8 cellular contexts compared by ENCODE assay signal in the genomic region with DNA sequence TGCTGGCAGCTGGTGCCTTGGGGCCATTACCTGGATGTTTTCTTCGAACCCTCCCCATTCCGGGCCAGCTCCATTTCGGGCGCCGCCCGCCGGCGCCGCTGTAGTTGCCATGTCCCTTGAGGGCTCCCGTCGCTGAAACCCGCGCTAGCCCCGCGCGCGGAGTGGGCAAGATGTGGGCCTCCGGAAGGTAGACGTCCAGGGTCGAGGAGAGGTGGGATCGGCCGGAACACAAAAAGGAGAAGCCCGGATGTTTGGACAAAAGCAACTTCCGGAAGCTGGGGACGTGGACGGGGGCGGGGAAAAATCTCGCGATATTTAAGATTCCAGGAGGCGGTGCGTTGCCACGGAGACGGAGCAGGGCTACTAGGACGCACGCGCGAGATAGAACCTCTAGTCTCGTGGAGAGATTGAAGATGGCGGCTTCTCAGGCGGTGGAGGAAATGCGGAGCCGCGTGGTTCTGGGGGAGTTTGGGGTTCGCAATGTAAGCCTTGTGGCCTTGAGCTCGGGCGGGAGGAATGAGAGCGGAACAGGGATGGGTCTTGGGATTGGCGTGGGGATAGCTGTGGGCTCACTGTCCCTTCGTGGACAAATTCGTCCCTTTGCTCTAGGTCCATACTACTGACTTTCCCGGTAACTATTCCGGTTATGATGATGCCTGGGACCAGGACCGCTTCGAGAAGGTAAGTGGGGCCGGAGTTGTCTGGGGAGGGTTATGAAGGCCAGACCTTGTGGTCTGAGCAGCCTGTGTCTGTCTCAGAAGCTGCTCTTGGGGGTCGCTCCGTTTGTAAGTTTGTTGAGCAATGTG. TPM values are rescaled to one million over a fixed set of nuclear protein-coding genes. Genes with fewer than 3 reads are reported as not detected.
DNase-seq lines count a peak whose midpoint lies in the region; ATAC-seq, FAIRE-seq and TF ChIP-seq lines count a peak whose summit lies in the region.

Gene POLR1C (plus strand): TSS at position 393 of the 806 bp plus-strand sequence. CDS start 21 bp downstream, at position 414.
Gene YIPF3 (minus strand): TSS at position 230 of the 806 bp plus-strand sequence. CDS start 119 bp downstream, at position 111.

- peak within 1 kb of the TSS; percentile 82 for H2AFZ ChIP-seq in keratinocyte (ENCODE audit: control insufficient read depth, low read length)

- H3K9me1 ChIP-seq in keratinocyte (ENCODE audit: control insufficient read depth, extremely low read depth, insufficient read depth, low read length): peaks cover 8% of the 10 kb centered on the region

- peak within 1 kb of the TSS; percentile 92 for H3K27ac ChIP-seq in keratinocyte (ENCODE audit: control insufficient read depth, insufficient read depth, low read length)

- peaks cover 37 to 58% of the 10 kb centered on the region in 2 experiments for H3K36me3 ChIP-seq in keratinocyte (ENCODE audit: control insufficient read depth in 2 of 2, extremely low read depth in 1 of 2, insufficient read depth in 2 of 2, low read length in 2 of 2)

- dilution Hi-C loops in keratinocyte (cut with MboI; ENCODE audit: extremely low pct_ligation_motif_present, low sequenced_read_pairs): no loop called here

- H3K4me3 ChIP-seq in AG10803 (ENCODE audit: low read length): peak within 1 kb of the TSS; percentile 99
- H3K4me3 ChIP-seq in keratinocyte (ENCODE audit: control insufficient read depth in 2 of 3, extremely low read depth in 1 of 3, insufficient read depth in 2 of 3, low read depth in 1 of 3, low read length in 3 of 3): peak within 1 kb of the TSS; percentile 75 to 89 (median 86)

- H3K79me2 ChIP-seq in keratinocyte (ENCODE audit: control insufficient read depth, insufficient read depth, low read length): peaks cover 60% of the 10 kb centered on the region

- peak within 1 kb of the TSS; percentile 98 for H3K4me2 ChIP-seq in keratinocyte (ENCODE audit: control insufficient read depth, extremely low read depth, insufficient read depth, low read depth, low read length)

- DNase-seq in AG10803 (ENCODE audit: low read depth) (peak; percentile 97), NCI-H446 (lab: John Stamatoyannopoulos, UW) (peak; percentile 97 to 99), cerebellar cortex (ENCODE audit: low spot score) (peak; percentile 99), keratinocyte (ENCODE audit: low read depth, low spot score) (peak; percentile 81)
- DNase-seq in activated CD4-positive, CD25-positive, alpha-beta regulatory T cell treated with anti-CD3 and anti-CD28 coated beads, Interleukin-2, amount 50 U/mL, for 16 hours (ENCODE audit: low read depth, low spot score): peak; percentile 96
- DNase-seq in stimulated activated CD4-positive, alpha-beta T cell treated with anti-CD3 and anti-CD28 coated beads, Interleukin-15, amount 100 ng/mL, for 1 hour (ENCODE audit: low read depth in 1 of 2, low spot score in 1 of 2): peak; percentile 89 to 90

- no peaks in the 10 kb centered on the region for H3K9me3 ChIP-seq in keratinocyte (ENCODE audit: control insufficient read depth, low read depth, low read length)

- ATAC-seq in GM19035 (IDR thresholded peaks at IDR 0.05; ENCODE audit: unreplicated experiment) (peak; percentile 92), HG03354 (IDR thresholded peaks at IDR 0.05; ENCODE audit: poor library complexity, severe bottlenecking, unreplicated experiment) (peak; percentile 90)

- TF ChIP-seq CTCF in AG10803 (conservative IDR thresholded peaks at IDR 0.05; ENCODE audit: low read length): no peak
- TF ChIP-seq CTCF in keratinocyte (optimal IDR thresholded peaks at IDR 0.05 in 1 of 3, IDR thresholded peaks at IDR 0.05 in 1 of 3, conservative IDR thresholded peaks at IDR 0.05 in 1 of 3; ENCODE audit: extremely low read depth in 1 of 3, insufficient read depth in 2 of 3, low read length in 3 of 3): no peak

- H3K27me3 ChIP-seq in keratinocyte (ENCODE audit: control insufficient read depth, extremely low read depth, insufficient read depth, low read length): no peaks in the 10 kb centered on the region

- peaks cover 28% of the 10 kb centered on the region for H3K4me1 ChIP-seq in keratinocyte (ENCODE audit: control insufficient read depth, extremely low read depth, insufficient read depth, low read length)

- FAIRE-seq in keratinocyte (lab: Jason Lieb, UNC): peak; percentile 61

- H4K20me1 ChIP-seq in keratinocyte (ENCODE audit: control insufficient read depth, extremely low read depth, insufficient read depth, low read length): peaks cover 8% of the 10 kb centered on the region

- H3K9ac ChIP-seq in keratinocyte (ENCODE audit: control insufficient read depth, extremely low read depth, insufficient read depth, low read length): peak within 1 kb of the TSS; percentile 97

RNA-seq across cellular contexts. Expression of gene POLR1C, which starts in this region (rescaled TPM):
- polyA plus RNA-seq in keratinocyte: 99.6 to 121 TPM (median 119 TPM) in 3 replicates
- polyA plus RNA-seq in keratinocyte (2011; ENCODE audit: low read depth): 34.9 TPM
- polyA plus RNA-seq in keratinocyte (2011; cell fraction: cytosol; rRNA removed): 69.9 and 106 TPM in 2 replicates
- 155 and 201 TPM in 2 replicates for polyA plus RNA-seq in keratinocyte (2011; cell fraction: nucleus; rRNA removed)
- 90.8 and 119 TPM in 2 replicates for polyA plus RNA-seq in keratinocyte (2012; ENCODE audit: low replicate concordance)
- 35.0 to 95.4 TPM (median 86.0 TPM) in 3 replicates for polyA minus RNA-seq in keratinocyte
- 38.0 TPM for polyA minus RNA-seq in keratinocyte (2011; cell fraction: cytosol; rRNA and poly(A)+ RNA removed)
- polyA minus RNA-seq in keratinocyte (2011; cell fraction: nucleus; rRNA and poly(A)+ RNA removed): 28.9 and 53.4 TPM in 2 replicates

RNA-seq across cellular contexts. Expression of gene YIPF3, which starts in this region (rescaled TPM):
- polyA plus RNA-seq in keratinocyte: 120 to 138 TPM (median 136 TPM) in 3 replicates
- polyA plus RNA-seq in keratinocyte (2011; ENCODE audit: low read depth): 29.2 TPM
- 103 and 104 TPM in 2 replicates for polyA plus RNA-seq in keratinocyte (2011; cell fraction: cytosol; rRNA removed)
- 154 and 155 TPM in 2 replicates for polyA plus RNA-seq in keratinocyte (2011; cell fraction: nucleus; rRNA removed)
- 63.0 and 89.2 TPM in 2 replicates for polyA plus RNA-seq in keratinocyte (2012; ENCODE audit: low replicate concordance)
- 142 to 213 TPM (median 144 TPM) in 3 replicates for polyA minus RNA-seq in keratinocyte
- polyA minus RNA-seq in keratinocyte (2011; cell fraction: cytosol; rRNA and poly(A)+ RNA removed): 90.5 TPM
- 57.6 and 64.5 TPM in 2 replicates for polyA minus RNA-seq in keratinocyte (2011; cell fraction: nucleus; rRNA and poly(A)+ RNA removed)

Comparison
In these comparisons a context has a peak if more than half of its experiments do, and no peak if none do; other contexts are left out.
1. Peak in every context shown above with its lines: DNase-seq, ATAC-seq, H3K4me3 ChIP-seq and H3K27ac ChIP-seq.